In genomic region chr10:96720422-96721206, GRCh38 we compare ENCODE assay signal across 8 cellular contexts. TPM values are rescaled to one million over a fixed set of nuclear protein-coding genes. Genes with fewer than 3 reads are reported as not detected.
DNase-seq lines count a peak whose midpoint lies in the region; ATAC-seq and TF ChIP-seq lines count a peak whose summit lies in the region.

Gene PIK3AP1, minus strand, starts transcription at chr10:96720514. Its CDS starts 120 bp downstream, at chr10:96720394.

- H3K79me2 ChIP-seq in OCI-LY7 (ENCODE audit: insufficient read depth, low read depth, low read length): peaks cover 42% of the 10 kb centered on the region

- H3K4me3 ChIP-seq in CD8-positive, alpha-beta memory T cell (ENCODE audit: low read length): peak within 1 kb of the TSS; percentile 74
- H3K4me3 ChIP-seq in OCI-LY7 (ENCODE audit: low read depth, low read length, poor library complexity, severe bottlenecking) (peak within 1 kb of the TSS; percentile 87), right cardiac atrium (ENCODE audit: low read length) (peak within 1 kb of the TSS; percentile 38), sigmoid colon (peak within 1 kb of the TSS; percentile 34 to 63 (median 52))

- H4K20me1 ChIP-seq in OCI-LY7 (ENCODE audit: insufficient read depth, low read length): peaks cover 8% of the 10 kb centered on the region; the same call in 1 of the 2 replicates

- peak within 1 kb of the TSS; percentile 9; the same call in 1 of the 2 replicates for H2AFZ ChIP-seq in OCI-LY7 (ENCODE audit: low read length)

- peaks cover 0 to 4% (median 1%) of the 10 kb centered on the region in 3 donors for H3K36me3 Mint-ChIP-seq in CD8-positive, alpha-beta memory T cell

- peak within 1 kb of the TSS; percentile 64 for H3K27ac ChIP-seq in CD8-positive, alpha-beta memory T cell (ENCODE audit: low read depth, low read length)
- H3K27ac ChIP-seq in OCI-LY7 (ENCODE audit: low read depth, low read length, poor library complexity, severe bottlenecking) (peak within 1 kb of the TSS; percentile 91), right cardiac atrium (ENCODE audit: low read length) (no peak within 1 kb of the TSS), sigmoid colon (peak within 1 kb of the TSS; percentile 12 to 63 (median 49))

- TF ChIP-seq CTCF in OCI-LY7 (conservative IDR thresholded peaks at IDR 0.05; ENCODE audit: low read length): no peak
- TF ChIP-seq CTCF in sigmoid colon (IDR thresholded peaks at IDR 0.05): no peak

- peak within 1 kb of the TSS; percentile 90 to 100 (median 97) for H3K4me3 Mint-ChIP-seq in CD8-positive, alpha-beta memory T cell

- TF ChIP-seq EP300 in sigmoid colon (IDR thresholded peaks at IDR 0.05): no peak

- peak within 1 kb of the TSS; percentile 83 to 100 (median 96) for H3K27ac Mint-ChIP-seq in CD8-positive, alpha-beta memory T cell

- POLR2A ChIA-PET in CD8-positive, alpha-beta memory T cell (lab: Charles Lee): no interaction called here
- POLR2A ChIA-PET in OCI-LY7 (lab: Charles Lee): interaction anchor here (0.5 to 2.2 kb wide), 11 partner anchors 16 to 304 kb away, joined by 3 to 6 read pairs (median 4); no protein-coding TSS in a partner anchor

- peak; percentile 28 to 66 (median 50) for DNase-seq in CD8-positive, alpha-beta memory T cell
- DNase-seq in HT-29 (ENCODE audit: low spot score) (peak; percentile 62), OCI-LY7 (ENCODE audit: low spot score) (peak; percentile 96), activated gamma-delta T cell treated with Interleukin-2 at 50 U/mL for 16 hours (peak; percentile 38), right cardiac atrium (peak; percentile 55 to 86 (median 84)), sigmoid colon (peak; percentile 67), ureter (ENCODE audit: low spot score) (no peak)

- no TSS peak for BruUV-seq in OCI-LY7 (replicated peaks; lab: Mats Ljungman, UMichigan)

- H3K27me3 Mint-ChIP-seq in CD8-positive, alpha-beta memory T cell: no peaks in the 10 kb centered on the region

- H3K27me3 ChIP-seq in CD8-positive, alpha-beta memory T cell (ENCODE audit: insufficient read depth, low read length, poor library complexity, severe bottlenecking): no peaks in the 10 kb centered on the region
- H3K27me3 ChIP-seq in right cardiac atrium (ENCODE audit: control insufficient read depth, insufficient read depth) (no peaks in the 10 kb centered on the region), sigmoid colon (peaks cover 0 to 37% (median 10%) of the 10 kb centered on the region in 3 donors)

- H3K36me3 ChIP-seq in CD8-positive, alpha-beta memory T cell (ENCODE audit: insufficient read depth, low read length): no peaks in the 10 kb centered on the region
- peaks cover 37% of the 10 kb centered on the region for H3K36me3 ChIP-seq in OCI-LY7 (ENCODE audit: insufficient read depth, low read length)
- no peaks in the 10 kb centered on the region for H3K36me3 ChIP-seq in sigmoid colon

- H3K9me2 ChIP-seq in OCI-LY7 (ENCODE audit: insufficient read depth, low read length): no peaks in the 10 kb centered on the region

- H3K9me3 Mint-ChIP-seq in CD8-positive, alpha-beta memory T cell: no peaks in the 10 kb centered on the region

- ATAC-seq in GM19455 (IDR thresholded peaks at IDR 0.05; ENCODE audit: unreplicated experiment): peak; percentile 65
- peak; percentile 85 to 90 for ATAC-seq in right cardiac atrium

- intact Hi-C loops in OCI-LY7 (cut with micrococcal nuclease; ENCODE audit: unreplicated experiment) (loop anchor here (1.0 to 5.0 kb wide), 6 partner anchors 20 to 133 kb away; partner anchors contain the start of gene TM9SF3), right cardiac atrium (cut with DNase I) (no loop called here), sigmoid colon (cut with DNase I) (no loop called here)

- 2% methylated on average over 52 of the region's 52 CpGs for WGBS in right cardiac atrium
- WGBS in sigmoid colon, 2 donors: 1% methylated on average over 52 of the region's 52 CpGs

- H3K4me1 ChIP-seq in CD8-positive, alpha-beta memory T cell (ENCODE audit: insufficient read depth, low read length): peaks cover 9% of the 10 kb centered on the region
- H3K4me1 ChIP-seq in OCI-LY7 (ENCODE audit: insufficient read depth, low read length, poor library complexity, severe bottlenecking) (peaks cover 65% of the 10 kb centered on the region), right cardiac atrium (ENCODE audit: control insufficient read depth, insufficient read depth, low read length) (no peaks in the 10 kb centered on the region), sigmoid colon (peaks cover 0 to 16% (median 14%) of the 10 kb centered on the region in 4 donors)

- no peaks in the 10 kb centered on the region for H3K9me3 ChIP-seq in CD8-positive, alpha-beta memory T cell (ENCODE audit: low read length)
- H3K9me3 ChIP-seq in OCI-LY7 (ENCODE audit: low read length) (peaks cover under 1% of the 10 kb centered on the region; the same call in 1 of the 2 replicates), right cardiac atrium (ENCODE audit: control insufficient read depth, low read length) (no peaks in the 10 kb centered on the region), sigmoid colon (no peaks in the 10 kb centered on the region)

- CTCF ChIA-PET in CD8-positive, alpha-beta memory T cell (lab: Charles Lee): interaction anchor here (0.9 to 1.6 kb wide), 3 partner anchors 68 to 80 kb away, joined by 3 to 6 read pairs (median 4); no protein-coding TSS in a partner anchor
- CTCF ChIA-PET in OCI-LY7 (lab: Charles Lee; ENCODE audit: unreplicated experiment): interaction anchor here (0.5 to 0.6 kb wide), 3 partner anchors 57 to 884 kb away, joined by 3 read pairs; no protein-coding TSS in a partner anchor

- peak within 1 kb of the TSS; percentile 85 for H3K4me2 ChIP-seq in OCI-LY7 (ENCODE audit: low read length)

- TF ChIP-seq POLR2A in sigmoid colon (IDR thresholded peaks at IDR 0.05): no peak

- peaks cover 41 to 49% (median 48%) of the 10 kb centered on the region in 3 donors for H3K4me1 Mint-ChIP-seq in CD8-positive, alpha-beta memory T cell

RNA-seq across cellular contexts. Expression of gene PIK3AP1, which starts in this region (rescaled TPM):
- total RNA-seq in CD8-positive, alpha-beta memory T cell: 1 to 10 TPM; 5.7 to 6.7 TPM
- polyA plus RNA-seq in CD8-positive, alpha-beta memory T cell: 37.0 TPM
- total RNA-seq in HT-29 (2014; rRNA removed; shearing (Covaris generic)): 10.7 and 12.8 TPM in 2 replicates
- total RNA-seq in OCI-LY7 (2014; rRNA removed; shearing (Covaris generic)): 132 and 152 TPM in 2 replicates
- total RNA-seq in OCI-LY7 (2022): 111 and 140 TPM in 2 replicates
- 10 to 100 TPM in 1 of 4 donors, 1 to 10 TPM in 3; 3.6 to 10.5 (median 6.2) TPM for total RNA-seq in right cardiac atrium
- 1.4 TPM for polyA plus RNA-seq in right cardiac atrium
- 10 to 100 TPM in 2 of 4 donors, 1 to 10 TPM in 2; 6.1 to 13.2 (median 9.9) TPM for total RNA-seq in sigmoid colon
- 10 to 100 TPM in 2 of 3 donors, 1 to 10 TPM in 1; 7.2 to 22.0 (median 11.6) TPM for polyA plus RNA-seq in sigmoid colon
- 3.3 TPM for total RNA-seq in ureter
